21 cellular contexts compared by ENCODE assay signal in genomic region chr4:59728496-59728895, GRCh38.
A peak's percentile ranks its signal among the peaks of the same experiment; 100 is the strongest.
DNase-seq lines count a peak whose midpoint lies in the region; ATAC-seq, FAIRE-seq and TF ChIP-seq lines count a peak whose summit lies in the region.
"Had no signal": no experiment of that assay in that cellular context is flagged by ENCODE, and none has a peak within 500 bp of the region (broad histone marks: within the 10 kb centered on the region; RNA-seq: fewer than 3 reads in every experiment).

No MANE protein-coding gene starts in this region.

- TF ChIP-seq CTCF in H1 (IDR thresholded peaks at IDR 0.05; ENCODE audit: control extremely low read depth in 1 of 3, insufficient read depth in 1 of 3, low read depth in 1 of 3, low read length in 3 of 3) = no peak

- no peak for FAIRE-seq in H1 (lab: Jason Lieb, UNC)
- FAIRE-seq: A549, D721Med, GM12891, HepG2, HTR-8/SVneo had no signal

- intact Hi-C loops in left colon (cut with DNase I, micrococcal nuclease) = no loop called here

- H3K27ac ChIP-seq in H1 (ENCODE audit: low read depth, low read length) = no peak overlapping the region
- H3K27ac ChIP-seq in neuronal stem cell (replicated peaks; ENCODE audit: low read length) = no peak overlapping the region
- H3K27ac ChIP-seq: A549, C4-2B had no signal

- POLR2A ChIA-PET in H1 (lab: Charles Lee; ENCODE audit: partially characterized antibody) = no interaction called here

- peaks cover 8 to 13% of the 10 kb centered on the region in 2 experiments for H3K9me3 ChIP-seq in H1 (ENCODE audit: insufficient read depth in 2 of 2, low read depth in 1 of 2, low read length in 1 of 2)
- peaks cover 0 to 2% of the 10 kb centered on the region in 2 donors for H3K9me3 ChIP-seq in neuronal stem cell (replicated peaks in 1 of 2; ENCODE audit: control insufficient read depth in 2 of 2, insufficient read depth in 1 of 2, low read depth in 1 of 2, low read length in 2 of 2)
- H3K9me3 ChIP-seq: A549, HAP-1 had no signal

- H4K91ac ChIP-seq in H1 (replicated peaks; ENCODE audit: insufficient read length, low read length) (no peak overlapping the region), neuronal stem cell (ENCODE audit: low read depth, low read length, poor library complexity) (no peak overlapping the region)

- no peak overlapping the region for H3K14ac ChIP-seq in H1 (ENCODE audit: insufficient read length)
- no peak overlapping the region for H3K14ac ChIP-seq in neuronal stem cell (ENCODE audit: low read length)

- H4K5ac ChIP-seq in H1 (ENCODE audit: insufficient read length, low read depth, low read length) = no peak overlapping the region

- H3K27me3 ChIP-seq in H1 (replicated peaks in 1 of 4; ENCODE audit: control insufficient read depth in 3 of 4, extremely low read depth in 1 of 4, insufficient read depth in 3 of 4, low read length in 3 of 4) (no peaks in the 10 kb centered on the region), neuronal stem cell (ENCODE audit: control insufficient read depth in 3 of 3, insufficient read depth in 3 of 3, low read depth in 1 of 3, low read length in 3 of 3) (no peaks in the 10 kb centered on the region)
- H3K27me3 ChIP-seq: BE2C had no signal

- H3K9ac ChIP-seq in H1 (replicated peaks in 1 of 4; ENCODE audit: extremely low read depth in 1 of 4, low read depth in 3 of 4, low read length in 3 of 4) (no peak overlapping the region), neuronal stem cell (ENCODE audit: low read depth, low read length, poor library complexity) (no peak overlapping the region)

- H2AFZ ChIP-seq in H1 (ENCODE audit: low read length) (peak overlapping the region; percentile 16; the same call in 1 of the 2 replicates), neuronal stem cell (ENCODE audit: low read length) (peak overlapping the region; percentile 48)

- DNase-seq in SK-N-DZ (ENCODE audit: low spot score) = peak; percentile 50
- no peak for DNase-seq in H1 (ENCODE audit: low read depth in 1 of 2, low spot score in 2 of 2)
- no peak for DNase-seq in neuronal stem cell (ENCODE audit: low spot score)
- DNase-seq in superior temporal gyrus (ENCODE audit: extremely low spot score) = no peak
- no peak for DNase-seq in left colon
- no peak for DNase-seq in putamen (ENCODE audit: low spot score)
- DNase-seq: BE2C; CD4-positive, alpha-beta memory T cell; COR-L47; DMS153; DMS79 treated with DMSO at 0.1 percent for 48 hours; EL; GOT3 had no signal

- H3K4me2 ChIP-seq in H1 (ENCODE audit: insufficient read depth in 1 of 2, low read depth in 2 of 2, low read length in 2 of 2) (no peak overlapping the region), neuronal stem cell (ENCODE audit: insufficient read depth, low read length, poor library complexity, severe bottlenecking) (no peak overlapping the region)
- H3K4me2 ChIP-seq: A549 had no signal

- no peak for TF ChIP-seq POLR2A in H1 (IDR thresholded peaks at IDR 0.05; ENCODE audit: control extremely low read depth in 1 of 2, low read depth in 2 of 2, low read length in 2 of 2)

- H3K4me3 ChIP-seq in H1 (ENCODE audit: extremely low read depth in 1 of 4, insufficient read depth in 2 of 4, low read depth in 3 of 4, low read length in 4 of 4) = no peak overlapping the region
- no peak overlapping the region for H3K4me3 ChIP-seq in neuronal stem cell (ENCODE audit: low read length in 2 of 2)
- H3K4me3 ChIP-seq: A549, HAP-1 had no signal

- no peak overlapping the region for H3K56ac ChIP-seq in H1 (replicated peaks; ENCODE audit: insufficient read length, low read depth, low read length)

- CTCF ChIA-PET in H1 (lab: Charles Lee; ENCODE audit: partially characterized antibody) = no interaction called here

- TF ChIP-seq RAD21 in H1 (IDR thresholded peaks at IDR 0.05 in 1 of 2, conservative IDR thresholded peaks at IDR 0.05 in 1 of 2; ENCODE audit: low read depth in 2 of 2, low read length in 2 of 2) = no peak

- no peak overlapping the region for H2BK12ac ChIP-seq in H1 (ENCODE audit: low read depth, low read length)
- no peak overlapping the region for H2BK12ac ChIP-seq in neuronal stem cell (ENCODE audit: low read length)

- H3K18ac ChIP-seq in H1 (ENCODE audit: extremely low read depth, low read length) = no peak overlapping the region
- H3K18ac ChIP-seq in neuronal stem cell (ENCODE audit: low read length) = no peak overlapping the region

- H2BK20ac ChIP-seq in H1 (ENCODE audit: low read length) = no peak overlapping the region

- no peaks in the 10 kb centered on the region for H3K79me1 ChIP-seq in H1 (ENCODE audit: low read depth, low read length)
- H3K79me1 ChIP-seq in neuronal stem cell (ENCODE audit: low read depth, low read length) = no peaks in the 10 kb centered on the region

- H3K4ac ChIP-seq in H1 (replicated peaks; ENCODE audit: insufficient read length, low read depth, low read length) = no peak overlapping the region
- no peak overlapping the region for H3K4ac ChIP-seq in neuronal stem cell (ENCODE audit: low read length)

- H4K8ac ChIP-seq in H1 (ENCODE audit: extremely low read depth, insufficient read depth, low read length) (no peak overlapping the region), neuronal stem cell (ENCODE audit: low read depth, low read length) (no peak overlapping the region)

- H3K36me3 ChIP-seq in H1 (ENCODE audit: control insufficient read depth in 2 of 4, insufficient read depth in 4 of 4, low read length in 3 of 4) (no peaks in the 10 kb centered on the region), neuronal stem cell (replicated peaks in 1 of 2; ENCODE audit: control insufficient read depth in 2 of 2, insufficient read depth in 2 of 2, low read length in 2 of 2) (no peaks in the 10 kb centered on the region)
- H3K36me3 ChIP-seq: BE2C, HAP-1 had no signal

- no peak overlapping the region for H2BK15ac ChIP-seq in H1 (ENCODE audit: low read length)
- no peak overlapping the region for H2BK15ac ChIP-seq in neuronal stem cell (ENCODE audit: low read length)

- H2AK5ac ChIP-seq in H1 (ENCODE audit: low read depth, low read length) = no peak overlapping the region
- no peak overlapping the region for H2AK5ac ChIP-seq in neuronal stem cell (ENCODE audit: low read depth, low read length)

- WGBS in H1 (ENCODE audit: extremely low coverage in 1 of 2, insufficient coverage in 1 of 2, insufficient read length in 1 of 2, insufficient replicate concordance in 2 of 2, low coverage in 1 of 2, low lambda C conversion rate in 2 of 2, missing lambda C conversion rate in 1 of 2), 2 experiments = 87% methylated on average over 1 of the region's 1 CpG; no CpG with 5 or more reads in 1 of the 2 experiments
- no CpG with 5 or more reads among the region's 1 CpG for WGBS in neuronal stem cell (ENCODE audit: extremely low coverage in 2 of 2, insufficient read length in 2 of 2, insufficient replicate concordance in 1 of 2), 2 donors

- H3K79me2 ChIP-seq in H1 (ENCODE audit: control insufficient read depth in 1 of 2, insufficient read depth in 2 of 2, low read length in 2 of 2) = no peaks in the 10 kb centered on the region

- TF ChIP-seq EP300 in H1 (IDR thresholded peaks at IDR 0.05; ENCODE audit: borderline replicate concordance in 1 of 2, low read depth in 2 of 2, low read length in 2 of 2) = no peak

- no peak overlapping the region for H2BK120ac ChIP-seq in H1 (replicated peaks; ENCODE audit: low read depth, low read length)
- no peak overlapping the region for H2BK120ac ChIP-seq in neuronal stem cell (ENCODE audit: low read depth, low read length)

- H4K20me1 ChIP-seq in H1 (replicated peaks in 1 of 2; ENCODE audit: control insufficient read depth in 1 of 2, insufficient read depth in 2 of 2, low read length in 2 of 2) = no peaks in the 10 kb centered on the region

- no peaks in the 10 kb centered on the region for H3K23me2 ChIP-seq in H1 (ENCODE audit: low read depth, low read length)

- H3K4me1 ChIP-seq in H1 (replicated peaks in 1 of 4; ENCODE audit: control insufficient read depth in 3 of 4, insufficient read depth in 4 of 4, low read length in 3 of 4) (no peaks in the 10 kb centered on the region), neuronal stem cell (ENCODE audit: control insufficient read depth in 2 of 2, insufficient read depth in 1 of 2, low read depth in 1 of 2, low read length in 2 of 2) (no peaks in the 10 kb centered on the region)
- H3K4me1 ChIP-seq: A549, BE2C, HAP-1 had no signal

- H2BK5ac ChIP-seq in H1 (ENCODE audit: low read depth, low read length) (no peak overlapping the region), neuronal stem cell (ENCODE audit: low read length) (no peak overlapping the region)

- ATAC-seq in left colon (no peak), GM19395 (IDR thresholded peaks at IDR 0.05; ENCODE audit: unreplicated experiment) (no peak)
- ATAC-seq: A549, HepG2 had no signal

- H3K23ac ChIP-seq in H1 (ENCODE audit: insufficient read length) = no peak overlapping the region
- H3K23ac ChIP-seq in neuronal stem cell (ENCODE audit: low read depth, low read length, poor library complexity) = no peak overlapping the region

TF ChIP-seq in H1, 55 proteins besides CTCF, POLR2A, EP300 and RAD21 (continues in another document):
- TF ChIP-seq KDM5A (IDR thresholded peaks at IDR 0.05; ENCODE audit: low read length) (no peak), POU5F1 (IDR thresholded peaks at IDR 0.05; ENCODE audit: low read depth, low read length) (no peak), JUND (IDR thresholded peaks at IDR 0.05; ENCODE audit: low read length) (no peak), CHD1 (IDR thresholded peaks at IDR 0.05; ENCODE audit: low read depth, low read length) (no peak), SIRT6 (IDR thresholded peaks at IDR 0.05; ENCODE audit: low read length) (no peak), CHD2 (IDR thresholded peaks at IDR 0.05; ENCODE audit: low read length) (no peak), SUZ12 (IDR thresholded peaks at IDR 0.05; ENCODE audit: low read length) (no peak), SP2 (IDR thresholded peaks at IDR 0.05; ENCODE audit: low read length) (no peak), JUN (IDR thresholded peaks at IDR 0.05; ENCODE audit: low read depth, low read length) (no peak), TBP (IDR thresholded peaks at IDR 0.05; ENCODE audit: low read depth, low read length) (no peak), SP4 (IDR thresholded peaks at IDR 0.05; ENCODE audit: low read length) (no peak), KDM1A (IDR thresholded peaks at IDR 0.05; ENCODE audit: borderline replicate concordance, low read length) (no peak), POLR2AphosphoS5 (IDR thresholded peaks at IDR 0.05; ENCODE audit: low read depth, low read length) (no peak), ZNF274 (IDR thresholded peaks at IDR 0.05; ENCODE audit: borderline replicate concordance, extremely low read depth, low read length) (no peak), E2F6 (IDR thresholded peaks at IDR 0.05) (no peak)
